20 cellular contexts compared by ENCODE assay signal in the genomic region with DNA sequence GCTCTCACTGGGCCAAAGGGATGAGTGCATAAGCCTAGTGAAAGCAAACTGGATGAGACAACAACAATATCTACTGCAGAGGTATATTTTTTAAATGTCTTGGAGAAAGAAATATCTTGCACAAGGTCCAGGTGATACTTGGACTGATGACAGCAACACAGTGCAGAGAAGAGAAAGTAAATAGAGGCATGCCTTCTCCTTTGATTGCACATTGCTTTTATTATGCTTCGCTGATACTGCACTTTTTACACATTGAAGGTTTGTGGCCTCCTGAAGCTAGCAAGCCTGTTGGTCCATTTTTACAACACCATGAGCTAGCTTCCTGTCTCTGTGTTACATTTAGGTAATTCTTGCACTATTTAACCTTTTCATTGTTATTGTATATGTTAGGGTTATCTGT.
DNase-seq lines count a peak whose midpoint lies in the region; ATAC-seq and TF ChIP-seq lines count a peak whose summit lies in the region.
"Had no signal": no experiment of that assay in that cellular context is flagged by ENCODE, and none has a peak within 500 bp of the region (broad histone marks: within the 10 kb centered on the region; RNA-seq: fewer than 3 reads in every experiment).

No MANE protein-coding gene starts in this region.

- no peak for DNase-seq in DND-41
- DNase-seq in H9: no peak
- DNase-seq in hepatocyte (ENCODE audit: low spot score): peak; percentile 14
- DNase-seq in nephron progenitor cell: no peak
- no peak for DNase-seq in occipital lobe (lab: John Stamatoyannopoulos, UW)
- DNase-seq in HT-29 (ENCODE audit: low spot score): no peak
- DNase-seq in esophagus muscularis mucosa (ENCODE audit: extremely low spot score): no peak
- DNase-seq: Caco-2; CD4-positive, CD25-positive, alpha-beta regulatory T cell; CD8-positive, alpha-beta T cell; DMS153; EL; GF-D8; HFFc6 had no signal

- H3K9me3 Mint-ChIP-seq in H9 (peaks cover 0 to 2% of the 10 kb centered on the region in 2 experiments; a peak in 3 of 5 replicates), nephron progenitor cell (peaks cover 11% of the 10 kb centered on the region)

- peak; percentile 17; the same call in 1 of the 3 replicates for ATAC-seq in DND-41 (ENCODE audit: insufficient read depth, low read depth)
- ATAC-seq in GM19023 (IDR thresholded peaks at IDR 0.05; ENCODE audit: unreplicated experiment): no peak
- ATAC-seq: CD8-positive, alpha-beta T cell had no signal

- H3K4me2 ChIP-seq in DND-41 (ENCODE audit: insufficient read depth, low read length) (no peak overlapping the region), H9 (ENCODE audit: insufficient read depth, insufficient read length, low read length) (no peak overlapping the region), hepatocyte (no peak overlapping the region)
- H3K4me2 ChIP-seq: BLaER1 had no signal

- H3K9me3 ChIP-seq in DND-41 (ENCODE audit: insufficient read depth, low read length, severe bottlenecking) (peaks cover 10% of the 10 kb centered on the region), H9 (ENCODE audit: control insufficient read depth, low read depth, low read length) (no peaks in the 10 kb centered on the region), hepatocyte (ENCODE audit: low read depth) (no peaks in the 10 kb centered on the region), esophagus muscularis mucosa (peaks cover 0 to 6% (median 2%) of the 10 kb centered on the region in 4 donors)
- H3K9me3 ChIP-seq: Caco-2, HAP-1 had no signal

- H3K18ac ChIP-seq in H9 (ENCODE audit: insufficient read length, low read depth, low read length): no peak overlapping the region

- H2AK5ac ChIP-seq in H9 (ENCODE audit: insufficient read length, low read length): no peak overlapping the region

- H3K9me2 ChIP-seq in hepatocyte (replicated peaks; ENCODE audit: insufficient read depth): no peaks in the 10 kb centered on the region

- H2AFZ ChIP-seq in DND-41 (ENCODE audit: low read depth, low read length): no peak overlapping the region
- H2AFZ ChIP-seq in H9 (ENCODE audit: low read length): no peak overlapping the region
- no peak overlapping the region for H2AFZ ChIP-seq in hepatocyte

- H3K23ac ChIP-seq in H9 (ENCODE audit: insufficient read length, low read depth, low read length): no peak overlapping the region

- TF ChIP-seq CTCF in DND-41 (IDR thresholded peaks at IDR 0.05; ENCODE audit: borderline replicate concordance, extremely low read depth, low read length, poor library complexity, severe bottlenecking) (no peak), H9 (conservative IDR thresholded peaks at IDR 0.05) (no peak), hepatocyte (IDR thresholded peaks at IDR 0.05; ENCODE audit: poor library complexity) (no peak), nephron progenitor cell (IDR thresholded peaks at IDR 0.05) (no peak), esophagus muscularis mucosa (IDR thresholded peaks at IDR 0.05) (no peak)

- H4K8ac ChIP-seq in H9 (replicated peaks; ENCODE audit: insufficient read length, low read depth, low read length): no peak overlapping the region

- no peak overlapping the region for H4K91ac ChIP-seq in H9 (ENCODE audit: insufficient read length, low read depth, low read length)

- no peak overlapping the region for H4K5ac ChIP-seq in H9 (ENCODE audit: insufficient read length, low read depth, low read length)

- H3T11ph ChIP-seq in H9 (ENCODE audit: low read length): no peak overlapping the region

- H3K27ac Mint-ChIP-seq in H9 (peak overlapping the region in 2 of 3 experiments; percentile 24 to 49; a peak in 2 of 7 replicates), nephron progenitor cell (peak overlapping the region; percentile 57)
- H3K27ac Mint-ChIP-seq: B cell; CD8-positive, alpha-beta T cell; HFFc6 had no signal

- H3K4me3 ChIP-seq in DND-41 (ENCODE audit: low read depth in 1 of 2, low read length in 2 of 2): no peak overlapping the region
- no peak overlapping the region for H3K4me3 ChIP-seq in hepatocyte
- no peak overlapping the region for H3K4me3 ChIP-seq in esophagus muscularis mucosa
- H3K4me3 ChIP-seq: BLaER1, HAP-1 had no signal

- WGBS in H9 (ENCODE audit: extremely low coverage, insufficient read length, low lambda C conversion rate): no CpG with 5 or more reads among the region's 1 CpG
- WGBS in hepatocyte (ENCODE audit: low lambda C conversion rate, missing lambda C conversion rate): 72% methylated on average over 1 of the region's 1 CpG
- WGBS in esophagus muscularis mucosa: 75% methylated on average over 1 of the region's 1 CpG

- H3K79me2 ChIP-seq in DND-41 (ENCODE audit: insufficient read depth, low read length): no peaks in the 10 kb centered on the region
- no peaks in the 10 kb centered on the region for H3K79me2 ChIP-seq in H9 (ENCODE audit: insufficient read depth, low read length)
- no peaks in the 10 kb centered on the region for H3K79me2 ChIP-seq in hepatocyte

- TF ChIP-seq EP300 in esophagus muscularis mucosa (IDR thresholded peaks at IDR 0.05): no peak

- no peak overlapping the region for H2BK15ac ChIP-seq in H9 (ENCODE audit: low read depth, low read length)

- no peak overlapping the region for H2BK20ac ChIP-seq in H9 (ENCODE audit: low read depth, low read length, poor library complexity, severe bottlenecking)

- no peaks in the 10 kb centered on the region for H3K79me1 ChIP-seq in H9 (ENCODE audit: insufficient read depth, low read depth, low read length, poor library complexity, severe bottlenecking)

- no peak overlapping the region for H2BK5ac ChIP-seq in H9 (ENCODE audit: insufficient read length, low read length)

- H3K27me3 ChIP-seq in DND-41 (ENCODE audit: insufficient read depth, low read length, poor library complexity) (no peaks in the 10 kb centered on the region), H9 (ENCODE audit: insufficient read depth, low read length) (no peaks in the 10 kb centered on the region), hepatocyte (no peaks in the 10 kb centered on the region), esophagus muscularis mucosa (no peaks in the 10 kb centered on the region)
- H3K27me3 ChIP-seq: BLaER1 had no signal

- H3K27ac ChIP-seq in DND-41 (ENCODE audit: low read length) (no peak overlapping the region), H9 (ENCODE audit: insufficient read length, low read depth, low read length) (no peak overlapping the region), hepatocyte (no peak overlapping the region), esophagus muscularis mucosa (replicated peaks in 1 of 4) (no peak overlapping the region)
- H3K27ac ChIP-seq: 22Rv1, BLaER1, C4-2B had no signal

- no peaks in the 10 kb centered on the region for H3K23me2 ChIP-seq in H9 (ENCODE audit: insufficient read length, low read depth, low read length, poor library complexity, severe bottlenecking)

- H3K14ac ChIP-seq in H9 (ENCODE audit: insufficient read depth, low read length): no peak overlapping the region

- H3K4me3 Mint-ChIP-seq in H9 (no peak overlapping the region), nephron progenitor cell (no peak overlapping the region)
- H3K4me3 Mint-ChIP-seq: B cell; CD4-positive, CD25-positive, alpha-beta regulatory T cell; CD8-positive, alpha-beta T cell; HFFc6 had no signal

- no peaks in the 10 kb centered on the region for H3K4me1 ChIP-seq in DND-41 (ENCODE audit: insufficient read depth, low read length)
- peaks cover 6% of the 10 kb centered on the region; the same call in 1 of the 2 replicates for H3K4me1 ChIP-seq in H9 (ENCODE audit: insufficient read depth, low read length)
- H3K4me1 ChIP-seq in hepatocyte (ENCODE audit: insufficient read depth): no peaks in the 10 kb centered on the region
- H3K4me1 ChIP-seq in esophagus muscularis mucosa: no peaks in the 10 kb centered on the region
- H3K4me1 ChIP-seq: BLaER1, Caco-2, HAP-1 had no signal

- TF ChIP-seq POLR2A in esophagus muscularis mucosa (IDR thresholded peaks at IDR 0.05; ENCODE audit: low read depth): no peak

- H2BK120ac ChIP-seq in H9 (ENCODE audit: low read depth, low read length, poor library complexity, severe bottlenecking): no peak overlapping the region

- H3K4me1 Mint-ChIP-seq in H9 (peaks cover 4 to 8% of the 10 kb centered on the region in 2 experiments; a peak in 3 of 4 replicates), nephron progenitor cell (peaks cover 14% of the 10 kb centered on the region)
- H3K4me1 Mint-ChIP-seq: B cell; CD4-positive, CD25-positive, alpha-beta regulatory T cell had no signal

- H3K36me3 Mint-ChIP-seq in H9 (ENCODE audit: insufficient read depth in 1 of 3, low read depth in 3 of 3) (peaks cover 0 to under 1% (median under 1%) of the 10 kb centered on the region in 3 experiments; a peak in 1 of 7 replicates), nephron progenitor cell (ENCODE audit: low read depth) (peaks cover under 1% of the 10 kb centered on the region)
- H3K36me3 Mint-ChIP-seq: CD4-positive, CD25-positive, alpha-beta regulatory T cell; CD8-positive, alpha-beta T cell had no signal

- no peaks in the 10 kb centered on the region for H3K27me3 Mint-ChIP-seq in H9 (ENCODE audit: low read depth)
- peaks cover 4% of the 10 kb centered on the region for H3K27me3 Mint-ChIP-seq in nephron progenitor cell (ENCODE audit: low read depth, poor library complexity)
- H3K27me3 Mint-ChIP-seq: B cell; CD4-positive, CD25-positive, alpha-beta regulatory T cell had no signal

- H3K56ac ChIP-seq in H9 (ENCODE audit: insufficient read length, low read depth, low read length): no peak overlapping the region

- no peak overlapping the region for H2BK12ac ChIP-seq in H9 (ENCODE audit: insufficient read length, low read depth, low read length)

- H3K36me3 ChIP-seq in DND-41 (ENCODE audit: insufficient read depth, low read length): no peaks in the 10 kb centered on the region
- H3K36me3 ChIP-seq in hepatocyte (replicated peaks; ENCODE audit: insufficient read depth, low read depth): no peaks in the 10 kb centered on the region
- no peaks in the 10 kb centered on the region for H3K36me3 ChIP-seq in esophagus muscularis mucosa
- H3K36me3 ChIP-seq: BLaER1, HAP-1 had no signal

- intact Hi-C loops in esophagus muscularis mucosa (cut with DNase I): no loop called here

- H3K9ac ChIP-seq in DND-41 (ENCODE audit: low read depth, low read length) (no peak overlapping the region), H9 (ENCODE audit: extremely low read depth, insufficient read length, low read length) (no peak overlapping the region)
- H3K9ac ChIP-seq: BLaER1 had no signal

- H4K20me1 ChIP-seq in DND-41 (ENCODE audit: insufficient read depth, low read length) (no peaks in the 10 kb centered on the region), H9 (ENCODE audit: control insufficient read depth, insufficient read depth, insufficient read length) (no peaks in the 10 kb centered on the region), hepatocyte (ENCODE audit: insufficient read depth, poor library complexity, severe bottlenecking) (no peaks in the 10 kb centered on the region)
- H4K20me1 ChIP-seq: BLaER1 had no signal

- H3K4ac ChIP-seq in H9 (ENCODE audit: low read depth, low read length): no peak overlapping the region
